In genomic region chr19:44752816-44753618, GRCh38 we compare ENCODE assay signal across 8 cellular contexts. TPM values are rescaled to one million over a fixed set of nuclear protein-coding genes. Genes with fewer than 3 reads are reported as not detected.
A peak's percentile ranks its signal among the peaks of the same experiment; 100 is the strongest.
DNase-seq lines count a peak whose midpoint lies in the region; ATAC-seq and TF ChIP-seq lines count a peak whose summit lies in the region.

No MANE protein-coding gene starts in this region.

- TF ChIP-seq RAD21 in neural cell (conservative IDR thresholded peaks at IDR 0.05), result no peak

- H3K9me3 ChIP-seq in BLaER1 treated with 17β-estradiol and CSF1 and Interleukin-3, amounts not matched to agents 10 nM and 100 nM (replicated peaks in 1 of 11), result no peaks in the 10 kb centered on the region
- no peaks in the 10 kb centered on the region for H3K9me3 ChIP-seq in neural cell (ENCODE audit: low read length)

- H3K4me3 Mint-ChIP-seq in activated T-cell treated with anti-CD3 and anti-CD28 coated beads, Interleukin-2, amount 50 U/mL, for 4 hours, result peak overlapping the region; percentile 87
- peak overlapping the region; percentile 91 for H3K4me3 Mint-ChIP-seq in stimulated activated naive CD8-positive, alpha-beta T cell treated with anti-CD3 and anti-CD28 coated beads, Interleukin-15, Interleukin-2, amounts not matched to agents 100 ng/mL and 50 ng/mL, for 24 hours

- H4K20me1 ChIP-seq in BLaER1 treated with 17β-estradiol and CSF1 and Interleukin-3, amounts not matched to agents 10 nM and 100 nM, result peaks cover 0 to 30% (median 15%) of the 10 kb centered on the region in 11 experiments; a peak in 13 of 22 replicates
- H4K20me1 ChIP-seq in neural cell (ENCODE audit: insufficient read depth), result no peaks in the 10 kb centered on the region

- H2AFZ ChIP-seq in neural cell (ENCODE audit: low read depth, low read length), result no peak overlapping the region

- peak overlapping the region; percentile 78 to 100 (median 96) for H3K27ac ChIP-seq in BLaER1 treated with 17β-estradiol and CSF1 and Interleukin-3, amounts not matched to agents 10 nM and 100 nM
- H3K27ac ChIP-seq in neural cell (ENCODE audit: low read length), result no peak overlapping the region

- H3K4me3 ChIP-seq in BLaER1 treated with 17β-estradiol and CSF1 and Interleukin-3, amounts not matched to agents 10 nM and 100 nM, result peak overlapping the region; percentile 38 to 100 (median 93); a peak in 18 of 20 replicates
- H3K4me3 ChIP-seq in fibroblast of pulmonary artery (replicated peaks; ENCODE audit: low read depth, low read length) (peak overlapping the region; percentile 93), neural cell (ENCODE audit: low read length) (peak overlapping the region; percentile 33)

- peaks cover 64% of the 10 kb centered on the region for H3K4me1 Mint-ChIP-seq in activated T-cell treated with anti-CD3 and anti-CD28 coated beads, Interleukin-2, amount 50 U/mL, for 4 hours (ENCODE audit: low read depth)
- H3K4me1 Mint-ChIP-seq in stimulated activated naive CD8-positive, alpha-beta T cell treated with anti-CD3 and anti-CD28 coated beads, Interleukin-15, Interleukin-2, amounts not matched to agents 100 ng/mL and 50 ng/mL, for 24 hours (ENCODE audit: low read depth), result peaks cover 65% of the 10 kb centered on the region

- H3K79me2 ChIP-seq in neural cell (replicated peaks; ENCODE audit: insufficient read depth, low read length), result no peaks in the 10 kb centered on the region

- no peaks in the 10 kb centered on the region for H3F3A ChIP-seq in neural cell (ENCODE audit: insufficient read depth, low read length, poor library complexity, severe bottlenecking)

- peak overlapping the region; percentile 95 for H3K27ac Mint-ChIP-seq in stimulated activated naive CD8-positive, alpha-beta T cell treated with anti-CD3 and anti-CD28 coated beads, Interleukin-15, Interleukin-2, amounts not matched to agents 100 ng/mL and 50 ng/mL, for 24 hours

- peaks cover 41 to 84% (median 79%) of the 10 kb centered on the region in 10 experiments for H3K4me1 ChIP-seq in BLaER1 treated with 17β-estradiol and CSF1 and Interleukin-3, amounts not matched to agents 10 nM and 100 nM

- peak overlapping the region; percentile 85 to 100 (median 99) for H3K4me2 ChIP-seq in BLaER1 treated with 17β-estradiol and CSF1 and Interleukin-3, amounts not matched to agents 10 nM and 100 nM
- no peak overlapping the region for H3K4me2 ChIP-seq in neural cell (ENCODE audit: low read length)

- no peaks in the 10 kb centered on the region for H3K9me3 Mint-ChIP-seq in activated T-cell treated with anti-CD3 and anti-CD28 coated beads, Interleukin-2, amount 50 U/mL, for 4 hours
- no peaks in the 10 kb centered on the region for H3K9me3 Mint-ChIP-seq in stimulated activated naive CD8-positive, alpha-beta T cell treated with anti-CD3 and anti-CD28 coated beads, Interleukin-15, Interleukin-2, amounts not matched to agents 100 ng/mL and 50 ng/mL, for 24 hours

- peak overlapping the region; percentile 73 to 100 (median 87); a peak in 21 of 22 replicates for H3K9ac ChIP-seq in BLaER1 treated with 17β-estradiol and CSF1 and Interleukin-3, amounts not matched to agents 10 nM and 100 nM
- no peak overlapping the region for H3K9ac ChIP-seq in neural cell (ENCODE audit: low read length)

- DNase-seq in GM19240 (ENCODE audit: insufficient read length, low spot score) (peak; percentile 98), OCI-M2 (lab: John Stamatoyannopoulos, UW; ENCODE audit: unreplicated experiment) (peak; percentile 48), fibroblast of pulmonary artery (ENCODE audit: low read depth) (peak; percentile 99)
- DNase-seq in activated T-cell treated with anti-CD3 and anti-CD28 coated beads, Interleukin-2, amount 50 U/mL, for 4 hours, result peak; percentile 91

- H3K36me3 ChIP-seq in BLaER1 treated with 17β-estradiol and CSF1 and Interleukin-3, amounts not matched to agents 10 nM and 100 nM, result peaks cover 13 to 74% (median 65%) of the 10 kb centered on the region in 11 experiments
- H3K36me3 ChIP-seq in neural cell (ENCODE audit: insufficient read depth, low read length), result no peaks in the 10 kb centered on the region

- peaks cover 10% of the 10 kb centered on the region for H3K36me3 Mint-ChIP-seq in activated T-cell treated with anti-CD3 and anti-CD28 coated beads, Interleukin-2, amount 50 U/mL, for 4 hours (ENCODE audit: insufficient read depth)
- peaks cover 31% of the 10 kb centered on the region for H3K36me3 Mint-ChIP-seq in stimulated activated naive CD8-positive, alpha-beta T cell treated with anti-CD3 and anti-CD28 coated beads, Interleukin-15, Interleukin-2, amounts not matched to agents 100 ng/mL and 50 ng/mL, for 24 hours (ENCODE audit: low read depth)

- H3K27me3 Mint-ChIP-seq in activated T-cell treated with anti-CD3 and anti-CD28 coated beads, Interleukin-2, amount 50 U/mL, for 4 hours (ENCODE audit: low read depth), result no peaks in the 10 kb centered on the region
- no peaks in the 10 kb centered on the region for H3K27me3 Mint-ChIP-seq in stimulated activated naive CD8-positive, alpha-beta T cell treated with anti-CD3 and anti-CD28 coated beads, Interleukin-15, Interleukin-2, amounts not matched to agents 100 ng/mL and 50 ng/mL, for 24 hours

- peak; percentile 57 for ATAC-seq in HG03439 (IDR thresholded peaks at IDR 0.05; ENCODE audit: unreplicated experiment)
- ATAC-seq in activated T-cell treated with anti-CD3 and anti-CD28 coated beads, Interleukin-2, amount 50 U/mL, for 4 hours, result peak; percentile 81 to 84

- H3K27me3 ChIP-seq in BLaER1 treated with 17β-estradiol and CSF1 and Interleukin-3, amounts not matched to agents 10 nM and 100 nM, result no peaks in the 10 kb centered on the region
- H3K27me3 ChIP-seq in neural cell (ENCODE audit: insufficient read depth, low read depth, low read length), result peaks cover 87% of the 10 kb centered on the region

- TF ChIP-seq EP300 in neural cell (conservative IDR thresholded peaks at IDR 0.05; ENCODE audit: poor library complexity, severe bottlenecking), result no peak

- H3K9me2 ChIP-seq in neural cell (ENCODE audit: insufficient read depth, low read length), result no peaks in the 10 kb centered on the region

- no peak for TF ChIP-seq CTCF in fibroblast of pulmonary artery (IDR thresholded peaks at IDR 0.05; ENCODE audit: low read length, missing control alignments)
- no peak for TF ChIP-seq CTCF in neural cell (IDR thresholded peaks at IDR 0.05; ENCODE audit: poor library complexity, severe bottlenecking)

TF ChIP-seq in neural cell, 6 proteins besides CTCF, POLR2A, EP300 and RAD21:
- TF ChIP-seq SMC3 (conservative IDR thresholded peaks at IDR 0.05; ENCODE audit: poor library complexity), result no peak
- TF ChIP-seq TAF1 (IDR thresholded peaks at IDR 0.05; ENCODE audit: low read depth), result no peak
- no peak for TF ChIP-seq MXI1 (conservative IDR thresholded peaks at IDR 0.05; ENCODE audit: poor library complexity, severe bottlenecking)
- no peak for TF ChIP-seq REST (IDR thresholded peaks at IDR 0.05; ENCODE audit: borderline replicate concordance)
- no peak for TF ChIP-seq EZH2 (IDR thresholded peaks at IDR 0.05; ENCODE audit: borderline replicate concordance, insufficient read depth, low read length, poor library complexity, severe bottlenecking)

RNA-seq across cellular contexts. Expression of gene BCL3, which starts 4.5 kb away (rescaled TPM):
- 10 to 100 TPM; 27.9 to 35.3 (median 34.6) TPM for total RNA-seq in activated T-cell treated with anti-CD3 and anti-CD28 coated beads, Interleukin-2, amount 50 U/mL, for 4 hours
- polyA plus RNA-seq in neural cell, result 0.48 and 1.6 TPM in 2 replicates
- polyA minus RNA-seq in neural cell, result not detected in 2 replicates

RNA-seq across cellular contexts. Expression of gene CBLC, which starts 24.7 kb away (rescaled TPM):
- under 1 TPM in 1 of 3 donors, not detected in 2; 0.23 TPM for total RNA-seq in activated T-cell treated with anti-CD3 and anti-CD28 coated beads, Interleukin-2, amount 50 U/mL, for 4 hours
- polyA plus RNA-seq in neural cell, result not detected in 2 replicates
- not detected in 2 replicates for polyA minus RNA-seq in neural cell

RNA-seq across cellular contexts. Expression of gene CEACAM16, which starts 54.1 kb away (rescaled TPM):
- not detected for total RNA-seq in activated T-cell treated with anti-CD3 and anti-CD28 coated beads, Interleukin-2, amount 50 U/mL, for 4 hours
- not detected in 2 replicates for polyA plus RNA-seq in neural cell
- not detected in 2 replicates for polyA minus RNA-seq in neural cell

RNA-seq across cellular contexts. Expression of gene BCAM, which starts 55.9 kb away (rescaled TPM):
- under 1 TPM; 0.33 to 0.40 (median 0.33) TPM for total RNA-seq in activated T-cell treated with anti-CD3 and anti-CD28 coated beads, Interleukin-2, amount 50 U/mL, for 4 hours
- polyA plus RNA-seq in neural cell, result 0.54 and 0.68 TPM in 2 replicates
- 1.2 and 1.9 TPM in 2 replicates for polyA minus RNA-seq in neural cell

Comparison
In these comparisons a context has a peak if more than half of its experiments do, and no peak if none do; other contexts are left out.
1. H3K4me3 ChIP-seq: peak in every context shown above with its lines; median percentile 93 in BLaER1 treated with 17β-estradiol and CSF1 and Interleukin-3, amounts not matched to agents 10 nM and 100 nM; 93 in fibroblast of pulmonary artery; 33 in neural cell.
2. DNase-seq: peak in every context shown above with its lines; median percentile 99 in fibroblast of pulmonary artery; 98 in GM19240; 91 in activated T-cell treated with anti-CD3 and anti-CD28 coated beads, Interleukin-2, amount 50 U/mL, for 4 hours; 48 in OCI-M2.